Comparison of ENCODE assay signal across 8 cellular contexts in the genomic region with DNA sequence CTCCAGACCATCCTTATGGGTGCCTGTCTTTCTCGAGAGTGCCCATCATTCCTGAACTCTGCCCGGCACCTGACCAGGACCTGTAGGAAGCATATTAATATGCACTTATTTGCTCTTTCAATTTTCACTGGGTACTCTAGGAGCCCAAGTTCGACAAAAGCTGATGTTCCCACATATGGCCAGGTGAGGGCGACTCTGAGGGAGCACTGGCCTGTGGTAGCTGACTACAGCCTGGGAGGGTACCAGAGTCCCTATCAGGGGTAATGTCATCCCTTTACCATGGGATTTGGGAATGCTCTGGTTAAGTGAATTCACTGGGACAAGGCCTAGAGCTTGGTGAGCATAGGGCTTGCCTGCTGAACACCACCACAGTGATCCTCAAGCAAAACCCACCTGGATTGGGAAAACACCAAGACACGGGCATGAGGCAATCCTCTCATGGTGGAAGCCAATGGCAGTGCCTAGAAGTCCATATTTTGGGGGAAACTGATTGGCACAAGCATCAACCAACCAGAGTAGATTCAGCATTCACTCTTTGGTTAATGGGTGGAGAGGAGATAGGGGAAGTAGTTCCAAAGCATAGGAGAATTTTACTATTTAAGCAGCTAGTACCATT.
DNase-seq lines count a peak whose midpoint lies in the region; ATAC-seq and TF ChIP-seq lines count a peak whose summit lies in the region.

No MANE protein-coding gene starts in this region.

- H3K27me3 ChIP-seq in PC-9 (ENCODE audit: insufficient read depth, low read depth) = peaks cover 2% of the 10 kb centered on the region

- DNase-seq in NCI-H2227 (lab: John Stamatoyannopoulos, UW; ENCODE audit: unreplicated experiment) (peak; percentile 0), NCI-H2227 treated with DMSO at 0.1 percent for 48 hours (lab: John Stamatoyannopoulos, UW) (no peak), PC-9 (peak in 1 of 2 experiments; percentile 12), cerebellar cortex (ENCODE audit: low spot score) (peak; percentile 13), superior temporal gyrus (ENCODE audit: extremely low spot score) (no peak), omental fat pad (ENCODE audit: low spot score) (no peak)
- DNase-seq in stimulated activated CD4-positive, alpha-beta T cell treated with anti-CD3 and anti-CD28 coated beads, Interleukin-4, amount 100 ng/mL, for 48 hours (ENCODE audit: low read depth in 2 of 2) = peak; percentile 14 to 43

- H3K9me3 ChIP-seq in PC-9 (ENCODE audit: insufficient read depth, low read depth) = no peaks in the 10 kb centered on the region

- BruUV-seq in PC-9 (replicated peaks; lab: Mats Ljungman, UMichigan) = no TSS peak

- intact Hi-C loops in PC-9 (cut with micrococcal nuclease; ENCODE audit: unreplicated experiment) = loop anchor here (10.0 kb wide), 1 partner anchor 176 kb away; no protein-coding TSS in a partner anchor

- no peaks in the 10 kb centered on the region for H3K4me1 ChIP-seq in PC-9 (replicated peaks; ENCODE audit: insufficient read depth)

- CTCF ChIA-PET in PC-9 (lab: Charles Lee) = interaction anchor here (1.2 kb wide), 1 partner anchor 205 kb away, joined by 6 read pairs; no protein-coding TSS in a partner anchor

- H3K9me2 ChIP-seq in PC-9 (ENCODE audit: insufficient read depth) = no peaks in the 10 kb centered on the region

- H4K20me1 ChIP-seq in PC-9 (ENCODE audit: insufficient read depth) = no peaks in the 10 kb centered on the region

- TF ChIP-seq CTCF in PC-9 (conservative IDR thresholded peaks at IDR 0.05) (peak; percentile 62), omental fat pad (IDR thresholded peaks at IDR 0.05) (no peak)

- no peak overlapping the region for H2AFZ ChIP-seq in PC-9

- no peak overlapping the region for H3K27ac ChIP-seq in PC-9

- ATAC-seq in GM19397 (IDR thresholded peaks at IDR 0.05; ENCODE audit: unreplicated experiment) (no peak), omental fat pad (ENCODE audit: low FRiP score) (no peak)

- H3F3A ChIP-seq in PC-9 (ENCODE audit: insufficient read depth, low read depth) = no peaks in the 10 kb centered on the region

- no peak overlapping the region for H3K4me2 ChIP-seq in PC-9

- no peak overlapping the region for H3K4me3 ChIP-seq in PC-9

- H3K79me2 ChIP-seq in PC-9 (ENCODE audit: low read depth) = no peaks in the 10 kb centered on the region

- no peaks in the 10 kb centered on the region for H3K36me3 ChIP-seq in PC-9 (ENCODE audit: low read depth)

- POLR2A ChIA-PET in PC-9 (lab: Charles Lee; ENCODE audit: unreplicated experiment) = interaction anchor here (0.6 kb wide), 1 partner anchor 109 kb away, joined by 9 read pairs; no protein-coding TSS in a partner anchor

Comparison
In these comparisons a context has a peak if more than half of its experiments do, and no peak if none do; other contexts are left out.
1. DNase-seq: peak in NCI-H2227 (single experiment), cerebellar cortex (single experiment) and stimulated activated CD4-positive, alpha-beta T cell treated with anti-CD3 and anti-CD28 coated beads, Interleukin-4, amount 100 ng/mL, for 48 hours (2 of 2); none in NCI-H2227 treated with DMSO at 0.1 percent for 48 hours (single experiment), superior temporal gyrus (single experiment) and omental fat pad (single experiment).